8 cellular contexts compared by ENCODE assay signal in genomic region chr13:51583875-51584730, GRCh38. TPM values are rescaled to one million over a fixed set of nuclear protein-coding genes. Genes with fewer than 3 reads are reported as not detected.
DNase-seq lines count a peak whose midpoint lies in the region; ATAC-seq and TF ChIP-seq lines count a peak whose summit lies in the region.

Gene WDFY2, plus strand, starts transcription at chr13:51584462. Its CDS starts 226 bp downstream, at chr13:51584688.

- peak within 1 kb of the TSS; percentile 95 to 99 (median 98) for H3K4me3 Mint-ChIP-seq in CD4-positive, CD25-positive, alpha-beta regulatory T cell
- peak within 1 kb of the TSS; percentile 87 for H3K4me3 Mint-ChIP-seq in activated CD4-positive, alpha-beta memory T cell treated with anti-CD3 and anti-CD28 coated beads for 36 hours

- no peaks in the 10 kb centered on the region for H3K27me3 ChIP-seq in CD4-positive, CD25-positive, alpha-beta regulatory T cell (ENCODE audit: control insufficient read depth, insufficient read depth, low read length)
- H3K27me3 ChIP-seq in dorsolateral prefrontal cortex, result no peaks in the 10 kb centered on the region
- no peaks in the 10 kb centered on the region for H3K27me3 ChIP-seq in right lobe of liver

- peak; percentile 79 to 81 for ATAC-seq in CD4-positive, CD25-positive, alpha-beta regulatory T cell (ENCODE audit: low read depth in 2 of 2)
- peak; percentile 75 for ATAC-seq in GM19438 (IDR thresholded peaks at IDR 0.05; ENCODE audit: low read depth, unreplicated experiment)
- peak; percentile 58 for ATAC-seq in HG03575 (IDR thresholded peaks at IDR 0.05; ENCODE audit: extremely low read depth, insufficient number of reproducible peaks, low FRiP score, unreplicated experiment)
- ATAC-seq in right lobe of liver, result peak; percentile 90 to 95 (median 91)

- peak; percentile 95 for TF ChIP-seq POLR2A in right lobe of liver (IDR thresholded peaks at IDR 0.05)

- POLR2A ChIA-PET in activated CD4-positive, alpha-beta memory T cell treated with anti-CD3 and anti-CD28 coated beads for 36 hours (lab: Charles Lee), result interaction anchor here (1.0 to 4.8 kb wide), 3 partner anchors 31 to 130 kb away, joined by 3 to 54 read pairs (median 4); partner anchors contain the start of gene INTS6

- peak within 1 kb of the TSS; percentile 90 for H3K27ac ChIP-seq in CD4-positive, CD25-positive, alpha-beta regulatory T cell (ENCODE audit: insufficient read depth, low read length, poor library complexity, severe bottlenecking)
- H3K27ac ChIP-seq in dorsolateral prefrontal cortex (peak within 1 kb of the TSS; percentile 75 to 98 (median 94)), right lobe of liver (peak within 1 kb of the TSS; percentile 81 to 88 (median 87))

- peaks cover 17% of the 10 kb centered on the region for H3K4me1 ChIP-seq in CD4-positive, CD25-positive, alpha-beta regulatory T cell (ENCODE audit: control insufficient read depth, insufficient read depth, low read length, poor library complexity, severe bottlenecking)
- H3K4me1 ChIP-seq in right lobe of liver, result peaks cover 0 to 8% (median 1%) of the 10 kb centered on the region in 4 donors

- peaks cover 13 to 48% (median 31%) of the 10 kb centered on the region in 4 donors for H3K4me1 Mint-ChIP-seq in CD4-positive, CD25-positive, alpha-beta regulatory T cell
- peaks cover 35% of the 10 kb centered on the region for H3K4me1 Mint-ChIP-seq in activated CD4-positive, alpha-beta memory T cell treated with anti-CD3 and anti-CD28 coated beads for 36 hours (ENCODE audit: low read depth)

- 0% methylated on average over 13 of the region's 81 CpGs for WGBS in right lobe of liver (ENCODE audit: insufficient coverage, low coverage, low lambda C conversion rate, missing lambda C conversion rate)

- H3K36me3 ChIP-seq in CD4-positive, CD25-positive, alpha-beta regulatory T cell (ENCODE audit: control insufficient read depth, insufficient read depth, low read length), result no peaks in the 10 kb centered on the region
- H3K36me3 ChIP-seq in right lobe of liver, result no peaks in the 10 kb centered on the region

- peak within 1 kb of the TSS; percentile 97 to 99 (median 98) for H3K27ac Mint-ChIP-seq in CD4-positive, CD25-positive, alpha-beta regulatory T cell
- H3K27ac Mint-ChIP-seq in activated CD4-positive, alpha-beta memory T cell treated with anti-CD3 and anti-CD28 coated beads for 36 hours, result peak within 1 kb of the TSS; percentile 94

- TF ChIP-seq CTCF in dorsolateral prefrontal cortex (IDR thresholded peaks at IDR 0.05 in 54 of 56, conservative IDR thresholded peaks at IDR 0.05 in 2 of 56; ENCODE audit: low read depth in 1 of 56, partially characterized antibody in 56 of 56) (peak in 55 of 56 donors; percentile 19 to 74 (median 59)), right lobe of liver (IDR thresholded peaks at IDR 0.05) (peak in 2 of 4 donors; percentile 26 to 33)

- intact Hi-C loops in activated CD4-positive, alpha-beta memory T cell treated with anti-CD3 and anti-CD28 coated beads for 36 hours (cut with micrococcal nuclease), result loop anchor here (1.0 to 10.0 kb wide), 9 partner anchors 30 to 1502 kb away; partner anchors contain the start of genes ALG11, CKAP2, INTS6 and VPS36
- intact Hi-C loops in dorsolateral prefrontal cortex (cut with DNase I) (loop anchor here (1.0 to 5.0 kb wide), 6 partner anchors 33 to 219 kb away; partner anchors contain the start of genes INTS6 (in 2 of the 2) and DHRS12 (in 1 of the 2)), right lobe of liver (cut with DNase I) (loop anchor here in 1 of 2 donors (10.0 kb wide), 1 partner anchor 129 kb away; the partner anchor contains the start of gene INTS6)

- no peaks in the 10 kb centered on the region for H3K9me3 ChIP-seq in CD4-positive, CD25-positive, alpha-beta regulatory T cell (ENCODE audit: control insufficient read depth in 2 of 2, low read length in 2 of 2)
- no peaks in the 10 kb centered on the region for H3K9me3 ChIP-seq in right lobe of liver

- H3K9me3 Mint-ChIP-seq in CD4-positive, CD25-positive, alpha-beta regulatory T cell, result peaks cover 0 to under 1% (median 0%) of the 10 kb centered on the region in 7 donors
- H3K9me3 Mint-ChIP-seq in activated CD4-positive, alpha-beta memory T cell treated with anti-CD3 and anti-CD28 coated beads for 36 hours, result no peaks in the 10 kb centered on the region

- H3K36me3 Mint-ChIP-seq in CD4-positive, CD25-positive, alpha-beta regulatory T cell, result peaks cover 1% of the 10 kb centered on the region
- no peaks in the 10 kb centered on the region for H3K36me3 Mint-ChIP-seq in activated CD4-positive, alpha-beta memory T cell treated with anti-CD3 and anti-CD28 coated beads for 36 hours

- CTCF ChIA-PET in activated CD4-positive, alpha-beta memory T cell treated with anti-CD3 and anti-CD28 coated beads for 36 hours (lab: Charles Lee), result interaction anchor here (1.2 to 3.0 kb wide), 3 partner anchors 130 to 133 kb away, joined by 3 to 16 read pairs (median 4); partner anchors contain the start of gene INTS6

- H3K4me3 ChIP-seq in CD4-positive, CD25-positive, alpha-beta regulatory T cell (ENCODE audit: low read depth, low read length), result peak within 1 kb of the TSS; percentile 93
- peak within 1 kb of the TSS; percentile 68 to 100 (median 93) for H3K4me3 ChIP-seq in dorsolateral prefrontal cortex
- H3K4me3 ChIP-seq in right lobe of liver, result peak within 1 kb of the TSS; percentile 87 to 92 (median 89)

- H3K27me3 Mint-ChIP-seq in CD4-positive, CD25-positive, alpha-beta regulatory T cell, result peaks cover 14% of the 10 kb centered on the region
- H3K27me3 Mint-ChIP-seq in activated CD4-positive, alpha-beta memory T cell treated with anti-CD3 and anti-CD28 coated beads for 36 hours, result no peaks in the 10 kb centered on the region

- DNase-seq in CD4-positive, CD25-positive, alpha-beta regulatory T cell, result peak; percentile 99 to 100 (median 99)
- DNase-seq in NCI-H82 treated with DMSO at 0.1 percent for 48 hours (lab: John Stamatoyannopoulos, UW; ENCODE audit: unreplicated experiment), result peak; percentile 100
- DNase-seq in activated CD4-positive, alpha-beta memory T cell treated with anti-CD3 and anti-CD28 coated beads for 36 hours, result peak; percentile 99
- peak; percentile 97 to 99 (median 99) for DNase-seq in dorsolateral prefrontal cortex
- DNase-seq in right lobe of liver, result peak; percentile 100
- DNase-seq in stimulated activated CD4-positive, alpha-beta T cell treated with anti-CD3 and anti-CD28 coated beads, Interleukin-4, amount 100 ng/mL, for 4 hours, result peak; percentile 99 to 100

RNA-seq across cellular contexts. Expression of gene WDFY2, which starts in this region (rescaled TPM):
- 26.2 TPM for total RNA-seq in CD4-positive, CD25-positive, alpha-beta regulatory T cell
- polyA plus RNA-seq in CD4-positive, CD25-positive, alpha-beta regulatory T cell, result 1 to 10 TPM; 4.0 to 8.2 (median 4.8) TPM
- 10 to 100 TPM in 1 of 2 experiments, 1 to 10 TPM in 1; 9.3 to 11.2 TPM for total RNA-seq in activated CD4-positive, alpha-beta memory T cell treated with anti-CD3 and anti-CD28 coated beads for 36 hours
- total RNA-seq in dorsolateral prefrontal cortex (10 to 100 TPM; 10.9 to 39.0 (median 19.4) TPM), right lobe of liver (10 to 100 TPM in 1 of 6 experiments, 1 to 10 TPM in 5; 4.5 to 12.0 (median 7.3) TPM)

Comparison
In these comparisons a context has a peak if more than half of its experiments do, and no peak if none do; other contexts are left out.
1. Peak in every context shown above with its lines: DNase-seq, ATAC-seq, H3K4me3 ChIP-seq and H3K27ac ChIP-seq.